14 cellular contexts compared by ENCODE assay signal in genomic region chr13:44764334-44764733, GRCh38.
A peak's percentile ranks its signal among the peaks of the same experiment; 100 is the strongest.
DNase-seq lines count a peak whose midpoint lies in the region; ATAC-seq and TF ChIP-seq lines count a peak whose summit lies in the region.
"Had no signal": no experiment of that assay in that cellular context is flagged by ENCODE, and none has a peak within 500 bp of the region (broad histone marks: within the 10 kb centered on the region; RNA-seq: fewer than 3 reads in every experiment).

No MANE protein-coding gene starts in this region.

- H3K36me3 Mint-ChIP-seq in neural progenitor cell = peaks cover 3% of the 10 kb centered on the region
- H3K36me3 Mint-ChIP-seq: mesothelial cell of epicardium had no signal

- H3K27ac Mint-ChIP-seq in neural progenitor cell = peak overlapping the region; percentile 58
- H3K27ac Mint-ChIP-seq: mesothelial cell of epicardium had no signal

- H3K36me3 ChIP-seq in ACC112 (ENCODE audit: insufficient read depth, low read length) (no peaks in the 10 kb centered on the region), esophagus (ENCODE audit: control insufficient read depth in 2 of 2, insufficient read depth in 2 of 2, low read length in 1 of 2) (no peaks in the 10 kb centered on the region), neural progenitor cell (no peaks in the 10 kb centered on the region), sigmoid colon (no peaks in the 10 kb centered on the region)

- H3K27me3 Mint-ChIP-seq in neural progenitor cell (ENCODE audit: insufficient read depth, low read depth) = peaks cover 5% of the 10 kb centered on the region

- no peak overlapping the region for H3K9ac ChIP-seq in neural progenitor cell

- H3K4me3 ChIP-seq in ACC112 (ENCODE audit: low read depth, low read length) (no peak overlapping the region), esophagus (ENCODE audit: low read depth in 1 of 2, low read length in 2 of 2) (no peak overlapping the region), neural progenitor cell (no peak overlapping the region), sigmoid colon (no peak overlapping the region)

- DNase-seq in NOMO-1 (lab: John Stamatoyannopoulos, UW; ENCODE audit: unreplicated experiment in 2 of 2) = peak; percentile 10 to 23
- DNase-seq in neural progenitor cell (ENCODE audit: low spot score) = peak; percentile 26
- no peak for DNase-seq in stimulated activated CD4-positive, alpha-beta T cell treated with anti-CD3 and anti-CD28 coated beads, Interleukin-4, amount 100 ng/mL, for 1 hour
- DNase-seq in NCI-H1105 treated with DMSO at 0.1 percent for 48 hours (lab: John Stamatoyannopoulos, UW) = no peak
- no peak for DNase-seq in sigmoid colon
- DNase-seq: activated CD4-positive, alpha-beta T cell treated with anti-CD3 and anti-CD28 coated beads, Interleukin-2, amount 50 U/mL, for 4 hours; activated effector memory CD4-positive, alpha-beta T cell treated with Interleukin-2 at 50 U/mL for 16 hours; DMS153; NCI-H2171; T-helper 1 cell had no signal

- 29 to 40% methylated on average over 9 of the region's 9 CpGs for WGBS in esophagus, 2 donors
- 13 to 55% methylated on average over 9 of the region's 9 CpGs for WGBS in sigmoid colon, 2 donors

- no peak for TF ChIP-seq POLR2A in sigmoid colon (IDR thresholded peaks at IDR 0.05)

- no peaks in the 10 kb centered on the region for H3K9me3 Mint-ChIP-seq in neural progenitor cell
- H3K9me3 Mint-ChIP-seq: mesothelial cell of epicardium had no signal

- H3K4me1 ChIP-seq in ACC112 (ENCODE audit: control insufficient read depth, insufficient read depth, low read length, unreplicated experiment) = peaks cover 13% of the 10 kb centered on the region
- H3K4me1 ChIP-seq in esophagus (ENCODE audit: control insufficient read depth in 2 of 2, insufficient read depth in 2 of 2, low read length in 1 of 2) = peaks cover 0 to 8% of the 10 kb centered on the region in 2 donors
- H3K4me1 ChIP-seq in neural progenitor cell = peaks cover 32% of the 10 kb centered on the region
- no peaks in the 10 kb centered on the region for H3K4me1 ChIP-seq in sigmoid colon

- H3K79me2 ChIP-seq in ACC112 (ENCODE audit: control insufficient read depth, insufficient read depth, low read length, unreplicated experiment) = no peaks in the 10 kb centered on the region
- H3K79me2 ChIP-seq in neural progenitor cell (ENCODE audit: low read depth) = no peaks in the 10 kb centered on the region

- H3K27ac ChIP-seq in ACC112 (ENCODE audit: low read depth, low read length) = no peak overlapping the region
- H3K27ac ChIP-seq in esophagus (ENCODE audit: low read depth in 2 of 2, low read length in 1 of 2) = peak overlapping the region; percentile 24 to 82
- H3K27ac ChIP-seq in neural progenitor cell = peak overlapping the region; percentile 81
- H3K27ac ChIP-seq in sigmoid colon = no peak overlapping the region

- H2AFZ ChIP-seq in ACC112 (ENCODE audit: low read length, unreplicated experiment) (peak overlapping the region; percentile 85), neural progenitor cell (replicated peaks) (no peak overlapping the region)

- peaks cover 45% of the 10 kb centered on the region for H3K4me1 Mint-ChIP-seq in neural progenitor cell

- peaks cover 19% of the 10 kb centered on the region for H3F3A ChIP-seq in neural progenitor cell (ENCODE audit: low read depth)

- H3K9me3 ChIP-seq in esophagus (ENCODE audit: control insufficient read depth in 2 of 2, insufficient read depth in 1 of 2, low read depth in 1 of 2, low read length in 1 of 2) = no peaks in the 10 kb centered on the region
- no peaks in the 10 kb centered on the region for H3K9me3 ChIP-seq in neural progenitor cell (ENCODE audit: low read depth)
- H3K9me3 ChIP-seq in sigmoid colon = no peaks in the 10 kb centered on the region

- no peak for TF ChIP-seq EP300 in sigmoid colon (IDR thresholded peaks at IDR 0.05)

- TF ChIP-seq CTCF in neural progenitor cell (IDR thresholded peaks at IDR 0.05) (no peak), sigmoid colon (IDR thresholded peaks at IDR 0.05) (no peak)

- H3K4me3 Mint-ChIP-seq in neural progenitor cell = no peak overlapping the region
- H3K4me3 Mint-ChIP-seq: mesothelial cell of epicardium had no signal

- H4K20me1 ChIP-seq in neural progenitor cell (ENCODE audit: low read depth) = no peaks in the 10 kb centered on the region

- intact Hi-C loops in sigmoid colon (cut with DNase I) = no loop called here

- H3K27me3 ChIP-seq in ACC112 (ENCODE audit: insufficient read depth, low read length) (no peaks in the 10 kb centered on the region), esophagus (ENCODE audit: control insufficient read depth in 1 of 2, insufficient read depth in 2 of 2, low read length in 2 of 2) (no peaks in the 10 kb centered on the region), neural progenitor cell (no peaks in the 10 kb centered on the region), sigmoid colon (no peaks in the 10 kb centered on the region)

- H3K4me2 ChIP-seq in neural progenitor cell = peak overlapping the region; percentile 50

- no peak for ATAC-seq in GM21576 (IDR thresholded peaks at IDR 0.05; ENCODE audit: unreplicated experiment)

Comparison
In these comparisons a context has a peak if more than half of its experiments do, and no peak if none do; other contexts are left out.
1. H3K27ac ChIP-seq: peak in esophagus (2 of 2) and neural progenitor cell (single experiment); none in ACC112 (single experiment) and sigmoid colon (0 of 4).
2. DNase-seq: peak in NOMO-1 (2 of 2) and neural progenitor cell (single experiment); none in stimulated activated CD4-positive, alpha-beta T cell treated with anti-CD3 and anti-CD28 coated beads, Interleukin-4, amount 100 ng/mL, for 1 hour (single experiment), NCI-H1105 treated with DMSO at 0.1 percent for 48 hours (single experiment) and sigmoid colon (single experiment).